In genomic region chr12:121789233-121789781, GRCh38 we compare ENCODE assay signal across 8 cellular contexts. TPM values are rescaled to one million over a fixed set of nuclear protein-coding genes. Genes with fewer than 3 reads are reported as not detected.
DNase-seq lines count a peak whose midpoint lies in the region; ATAC-seq and TF ChIP-seq lines count a peak whose summit lies in the region.

No MANE protein-coding gene starts in this region.

- H3K79me2 ChIP-seq in mesendoderm (ENCODE audit: control insufficient read depth, insufficient read depth, low read length) = no peaks in the 10 kb centered on the region

- H3K18ac ChIP-seq in mesenchymal stem cell (ENCODE audit: low read depth in 1 of 2, low read length in 2 of 2) (no peak overlapping the region), mesendoderm (ENCODE audit: low read length) (no peak overlapping the region)

- POLR2A ChIA-PET in CD8-positive, alpha-beta T cell (lab: Charles Lee) = interaction anchor here (0.7 to 28.4 kb wide), 7 partner anchors 8 to 162 kb away, joined by 3 to 1016 read pairs (median 6); partner anchors contain the start of genes ORAI1 and SETD1B

- H3K79me1 ChIP-seq in mesenchymal stem cell (replicated peaks; ENCODE audit: low read length, poor library complexity, severe bottlenecking) (peaks cover 30% of the 10 kb centered on the region), mesendoderm (ENCODE audit: low read length) (peaks cover 3% of the 10 kb centered on the region)

- H2BK12ac ChIP-seq in mesenchymal stem cell (ENCODE audit: low read length in 2 of 2) = no peak overlapping the region

- no peak overlapping the region for H3K56ac ChIP-seq in mesendoderm (ENCODE audit: low read length)

- H3K23ac ChIP-seq in mesenchymal stem cell (ENCODE audit: low read length in 2 of 2) = no peak overlapping the region
- no peak overlapping the region for H3K23ac ChIP-seq in mesendoderm (ENCODE audit: low read length)

- CTCF ChIA-PET in CD8-positive, alpha-beta T cell (lab: Charles Lee) = interaction anchor here (0.9 to 45.9 kb wide), 3 partner anchors 3 to 102 kb away, joined by 4 to 2042 read pairs (median 2042); partner anchors contain the start of genes RHOF and SETD1B

- H3K27me3 Mint-ChIP-seq in CD8-positive, alpha-beta T cell (ENCODE audit: low read depth) = no peaks in the 10 kb centered on the region
- H3K27me3 Mint-ChIP-seq in progenitor cell of endocrine pancreas = peaks cover 6% of the 10 kb centered on the region

- peak overlapping the region; percentile 96 for H3K27ac ChIP-seq in CD8-positive, alpha-beta T cell (ENCODE audit: low read depth, low read length)
- H3K27ac ChIP-seq in mesenchymal stem cell (ENCODE audit: low read length, poor library complexity, severe bottlenecking) (no peak overlapping the region), mesendoderm (ENCODE audit: low read depth, low read length) (no peak overlapping the region)

- H3K9me3 Mint-ChIP-seq in CD8-positive, alpha-beta T cell = no peaks in the 10 kb centered on the region
- no peaks in the 10 kb centered on the region for H3K9me3 Mint-ChIP-seq in progenitor cell of endocrine pancreas (ENCODE audit: low read depth)

- no peak overlapping the region for H3K9ac ChIP-seq in mesenchymal stem cell (ENCODE audit: low read length)
- no peak overlapping the region for H3K9ac ChIP-seq in mesendoderm (ENCODE audit: low read length)

- H2AFZ ChIP-seq in mesenchymal stem cell (ENCODE audit: low read depth, low read length) = no peak overlapping the region

- no peaks in the 10 kb centered on the region for H3K9me3 ChIP-seq in CD8-positive, alpha-beta T cell (ENCODE audit: low read length)
- no peaks in the 10 kb centered on the region for H3K9me3 ChIP-seq in mesenchymal stem cell (ENCODE audit: control insufficient read depth, low read length)

- TF ChIP-seq CTCF in CD8-positive, alpha-beta T cell (IDR thresholded peaks at IDR 0.05) = no peak
- no peak for TF ChIP-seq CTCF in progenitor cell of endocrine pancreas (IDR thresholded peaks at IDR 0.05; ENCODE audit: unreplicated experiment)

- no peaks in the 10 kb centered on the region for H3K27me3 ChIP-seq in CD8-positive, alpha-beta T cell (ENCODE audit: insufficient read depth, low read length)
- H3K27me3 ChIP-seq in mesenchymal stem cell (ENCODE audit: control insufficient read depth in 1 of 2, insufficient read depth in 1 of 2, low read length in 2 of 2) = no peaks in the 10 kb centered on the region
- no peaks in the 10 kb centered on the region for H3K27me3 ChIP-seq in mesendoderm (ENCODE audit: insufficient read depth, low read length, poor library complexity)

- peak overlapping the region; percentile 62 for H3K4me3 ChIP-seq in CD8-positive, alpha-beta T cell (ENCODE audit: low read depth, low read length)
- H3K4me3 ChIP-seq in mesenchymal stem cell (ENCODE audit: insufficient read depth in 1 of 2, low read depth in 1 of 2, low read length in 2 of 2) = no peak overlapping the region
- H3K4me3 ChIP-seq in mesendoderm (ENCODE audit: low read length) = no peak overlapping the region

- H3K36me3 ChIP-seq in CD8-positive, alpha-beta T cell (ENCODE audit: insufficient read depth, low read length) = no peaks in the 10 kb centered on the region
- peaks cover 0 to 32% of the 10 kb centered on the region in 2 experiments for H3K36me3 ChIP-seq in mesenchymal stem cell (ENCODE audit: control insufficient read depth in 1 of 2, insufficient read depth in 2 of 2, low read depth in 1 of 2, low read length in 2 of 2)
- no peaks in the 10 kb centered on the region for H3K36me3 ChIP-seq in mesendoderm (ENCODE audit: control insufficient read depth, insufficient read depth, low read length)

- H4K8ac ChIP-seq in mesenchymal stem cell (ENCODE audit: low read length) (no peak overlapping the region), mesendoderm (ENCODE audit: low read depth, low read length) (no peak overlapping the region)

- H4K5ac ChIP-seq in mesendoderm (ENCODE audit: low read length) = no peak overlapping the region

- H3K27ac Mint-ChIP-seq in CD8-positive, alpha-beta T cell = peak overlapping the region; percentile 100
- no peak overlapping the region for H3K27ac Mint-ChIP-seq in progenitor cell of endocrine pancreas

- peak in 4 of 7 experiments; percentile 57 to 72 (median 61) for DNase-seq in CD8-positive, alpha-beta T cell
- peak; percentile 75 for DNase-seq in activated CD8-positive, alpha-beta memory T cell treated with anti-CD3 and anti-CD28 coated beads, Interleukin-2, amount 50 U/mL, for 48 hours
- DNase-seq in mesenchymal stem cell (no peak), hippocampal formation (lab: John Stamatoyannopoulos, UW) (no peak), NOMO-1 treated with DMSO at 0.1 percent for 48 hours (lab: John Stamatoyannopoulos, UW; ENCODE audit: unreplicated experiment) (no peak), mesendoderm (no peak), progenitor cell of endocrine pancreas (ENCODE audit: low spot score, unreplicated experiment) (no peak)

- no peak overlapping the region for H3K4ac ChIP-seq in mesenchymal stem cell (ENCODE audit: low read depth in 1 of 2, low read length in 2 of 2)
- H3K4ac ChIP-seq in mesendoderm (ENCODE audit: low read depth, low read length) = no peak overlapping the region

- H4K91ac ChIP-seq in mesenchymal stem cell (ENCODE audit: low read length) = no peak overlapping the region

- peaks cover 39% of the 10 kb centered on the region for H3K36me3 Mint-ChIP-seq in CD8-positive, alpha-beta T cell
- no peaks in the 10 kb centered on the region for H3K36me3 Mint-ChIP-seq in progenitor cell of endocrine pancreas (ENCODE audit: insufficient read depth)

- ATAC-seq in CD8-positive, alpha-beta T cell = no peak
- peak; percentile 6 for ATAC-seq in GM21576 (IDR thresholded peaks at IDR 0.05; ENCODE audit: unreplicated experiment)

- peaks cover 70% of the 10 kb centered on the region for H3K4me1 ChIP-seq in CD8-positive, alpha-beta T cell (ENCODE audit: insufficient read depth, low read length)
- H3K4me1 ChIP-seq in mesenchymal stem cell (ENCODE audit: control insufficient read depth, insufficient read depth, low read depth, low read length) = peaks cover 53% of the 10 kb centered on the region
- H3K4me1 ChIP-seq in mesendoderm (ENCODE audit: control insufficient read depth, low read depth, low read length) = peaks cover 2% of the 10 kb centered on the region

- no peak overlapping the region for H3K14ac ChIP-seq in mesenchymal stem cell (ENCODE audit: low read length in 2 of 2)

- peaks cover 70% of the 10 kb centered on the region for H3K4me1 Mint-ChIP-seq in CD8-positive, alpha-beta T cell (ENCODE audit: low read depth)
- peaks cover 5% of the 10 kb centered on the region for H3K4me1 Mint-ChIP-seq in progenitor cell of endocrine pancreas (ENCODE audit: low read depth)

- H3K4me2 ChIP-seq in mesenchymal stem cell (ENCODE audit: low read length, poor library complexity, severe bottlenecking) (no peak overlapping the region), mesendoderm (ENCODE audit: low read length) (no peak overlapping the region)

- H2BK120ac ChIP-seq in mesenchymal stem cell (ENCODE audit: low read depth, low read length) = no peak overlapping the region
- no peak overlapping the region for H2BK120ac ChIP-seq in mesendoderm (ENCODE audit: low read depth, low read length)

- WGBS in mesenchymal stem cell = 87% methylated on average over 13 of the region's 13 CpGs
- WGBS in mesendoderm (ENCODE audit: extremely low coverage, insufficient coverage, low lambda C conversion rate) = no CpG with 5 or more reads among the region's 13 CpGs

- H2BK5ac ChIP-seq in mesenchymal stem cell (ENCODE audit: low read depth, low read length, poor library complexity, severe bottlenecking) (no peak overlapping the region), mesendoderm (ENCODE audit: low read length) (no peak overlapping the region)

- H2AK5ac ChIP-seq in mesenchymal stem cell (ENCODE audit: low read length, severe bottlenecking) (peak overlapping the region; percentile 27), mesendoderm (ENCODE audit: low read length) (no peak overlapping the region)

- intact Hi-C loops in CD8-positive, alpha-beta T cell (cut with DNase I, micrococcal nuclease) = no loop called here

- H3K4me3 Mint-ChIP-seq in CD8-positive, alpha-beta T cell = peak overlapping the region; percentile 89
- no peak overlapping the region for H3K4me3 Mint-ChIP-seq in progenitor cell of endocrine pancreas (ENCODE audit: low read depth)

- H2BK15ac ChIP-seq in mesenchymal stem cell (ENCODE audit: low read depth, poor library complexity, severe bottlenecking) (no peak overlapping the region), mesendoderm (replicated peaks; ENCODE audit: low read depth) (no peak overlapping the region)

RNA-seq across cellular contexts. Expression of gene RHOF, which starts 4.2 kb away (rescaled TPM):
- 100 to 1,000 TPM; 185 TPM for total RNA-seq in CD8-positive, alpha-beta T cell
- 15.0 TPM for polyA plus RNA-seq in mesenchymal stem cell (2013, experiment 1 of 2)
- 14.2 TPM for polyA plus RNA-seq in mesenchymal stem cell (2013, experiment 2 of 2)
- 15.5 TPM for polyA plus RNA-seq in mesendoderm (2013, experiment 1 of 2)
- 15.0 TPM for polyA plus RNA-seq in mesendoderm (2013, experiment 2 of 2)
- total RNA-seq in progenitor cell of endocrine pancreas = 36.0 and 37.5 TPM in 2 replicates

RNA-seq across cellular contexts. Expression of gene SETD1B, which starts 14.5 kb away (rescaled TPM):
- total RNA-seq in CD8-positive, alpha-beta T cell = 100 to 1,000 TPM; 181 to 190 TPM
- 10.4 TPM for polyA plus RNA-seq in mesenchymal stem cell (2013, experiment 1 of 2)
- polyA plus RNA-seq in mesenchymal stem cell (2013, experiment 2 of 2) = 9.3 TPM
- polyA plus RNA-seq in mesendoderm (2013, experiment 1 of 2) = 11.4 TPM
- polyA plus RNA-seq in mesendoderm (2013, experiment 2 of 2) = 11.6 TPM
- 27.2 and 28.6 TPM in 2 replicates for total RNA-seq in progenitor cell of endocrine pancreas

Comparison
In these comparisons a context has a peak if more than half of its experiments do, and no peak if none do; other contexts are left out.
1. DNase-seq: peak in CD8-positive, alpha-beta T cell (4 of 7) and activated CD8-positive, alpha-beta memory T cell treated with anti-CD3 and anti-CD28 coated beads, Interleukin-2, amount 50 U/mL, for 48 hours (single experiment); none in mesenchymal stem cell (single experiment), hippocampal formation (0 of 2), NOMO-1 treated with DMSO at 0.1 percent for 48 hours (single experiment), mesendoderm (single experiment) and progenitor cell of endocrine pancreas (single experiment).